19 cellular contexts compared by ENCODE assay signal in the genomic region with DNA sequence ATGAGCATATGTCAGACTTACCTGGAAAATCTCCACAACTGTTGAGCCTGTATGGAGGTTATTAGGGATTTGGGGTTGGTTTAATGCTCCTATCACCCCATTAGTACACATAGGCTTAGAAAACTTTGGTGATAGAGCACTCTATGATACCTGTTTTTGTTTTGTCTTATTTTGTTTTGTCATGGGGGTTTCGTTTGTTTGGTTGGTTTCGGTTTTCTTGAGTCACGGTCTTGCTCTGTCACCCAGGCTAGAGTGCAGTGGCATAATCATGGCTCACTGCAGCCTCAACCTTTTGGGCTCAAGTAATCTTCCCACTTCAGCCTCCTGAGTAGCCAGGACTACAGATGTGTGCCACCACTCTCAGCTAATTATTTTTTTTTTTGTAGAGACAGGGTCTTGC.
"Had no signal": no experiment of that assay in that cellular context is flagged by ENCODE, and none has a peak within 500 bp of the region (broad histone marks: within the 10 kb centered on the region; RNA-seq: fewer than 3 reads in every experiment).

No MANE protein-coding gene starts in this region.

- H3K4me3 Mint-ChIP-seq: memory B cell, mesothelial cell of epicardium, natural killer cell, neural crest cell had no signal

- DNase-seq: dorsolateral prefrontal cortex; effector CD8-positive, alpha-beta T cell; foreskin melanocyte; head of caudate nucleus; kidney; left cardiac atrium; left ventricle myocardium inferior; lower lobe of right lung; natural killer cell; sigmoid colon; stimulated activated CD4-positive, alpha-beta T cell treated with anti-CD3 and anti-CD28 coated beads, Interleukin-2, amount 100 ng/mL, for 24 hours; stimulated activated CD4-positive, alpha-beta T cell treated with anti-CD3 and anti-CD28 coated beads, Interleukin-4, amount 100 ng/mL, for 4 hours; stimulated activated naive CD4-positive, alpha-beta T cell; stomach; substantia nigra; trophoblast cell had no signal

- ATAC-seq: left cardiac atrium, natural killer cell had no signal

- H3K4me1 Mint-ChIP-seq: memory B cell, natural killer cell, neural crest cell had no signal

- H3K9me3 Mint-ChIP-seq: neural crest cell had no signal

- H3K27ac Mint-ChIP-seq: memory B cell, mesothelial cell of epicardium, natural killer cell had no signal

- H3K36me3 Mint-ChIP-seq: memory B cell, natural killer cell had no signal
